Comparison of ENCODE assay signal across 15 cellular contexts in the genomic region with DNA sequence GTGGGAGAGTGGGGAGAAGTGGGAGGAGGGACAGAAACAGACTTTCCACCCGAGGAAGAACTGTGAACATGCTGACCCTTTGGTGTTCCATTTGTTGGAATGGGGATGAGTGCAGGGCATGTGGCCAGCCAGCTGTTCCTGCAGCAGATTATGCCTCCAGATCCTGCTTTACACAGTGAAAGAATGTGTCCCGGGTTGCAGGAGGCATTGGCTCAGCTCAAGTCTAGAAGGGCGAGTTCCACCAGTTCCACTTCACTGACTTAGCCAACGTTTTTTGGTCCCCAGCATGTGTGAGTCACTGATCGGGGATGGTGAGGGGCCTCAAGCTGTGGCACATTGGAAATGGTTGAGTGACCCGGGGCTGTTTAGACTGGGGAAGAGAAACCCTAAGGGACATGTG.
DNase-seq lines count a peak whose midpoint lies in the region; ATAC-seq, FAIRE-seq and TF ChIP-seq lines count a peak whose summit lies in the region.
"Had no signal": no experiment of that assay in that cellular context is flagged by ENCODE, and none has a peak within 500 bp of the region (broad histone marks: within the 10 kb centered on the region; RNA-seq: fewer than 3 reads in every experiment).

No MANE protein-coding gene starts in this region.

- no peak for FAIRE-seq in HepG2 (lab: Jason Lieb, UNC)

- H3K79me2 ChIP-seq in HepG2 (ENCODE audit: insufficient read depth, low read length) (no peaks in the 10 kb centered on the region), OCI-LY7 (ENCODE audit: insufficient read depth, low read depth, low read length) (no peaks in the 10 kb centered on the region)

- CTCF ChIA-PET in HepG2 (lab: Yijun Ruan, JAX; ENCODE audit: low intra/inter-chr PET ratio, low total read pairs) (no interaction called here), OCI-LY7 (lab: Charles Lee; ENCODE audit: unreplicated experiment) (no interaction called here)

- H3K4me3 ChIP-seq in liver (ENCODE audit: low read depth in 1 of 3, low read length in 3 of 3) (no peak overlapping the region), HepG2 (replicated peaks in 1 of 3; ENCODE audit: insufficient read depth in 1 of 3, low read depth in 2 of 3, low read length in 3 of 3) (no peak overlapping the region), OCI-LY7 (ENCODE audit: low read depth, low read length, poor library complexity, severe bottlenecking) (peak overlapping the region; percentile 26), kidney epithelial cell (ENCODE audit: low read depth, low read length) (no peak overlapping the region), aorta (ENCODE audit: low read length in 2 of 2) (no peak overlapping the region)
- H3K4me3 ChIP-seq: adrenal gland, dorsolateral prefrontal cortex, SJSA1 had no signal

- WGBS in liver: 65% methylated on average over 6 of the region's 6 CpGs
- 0% methylated on average over 6 of the region's 6 CpGs for WGBS in HepG2 (ENCODE audit: low lambda C conversion rate)
- WGBS in aorta, 2 donors: 8 to 13% methylated on average over 6 of the region's 6 CpGs

- no peak overlapping the region for H3K4me2 ChIP-seq in HepG2 (ENCODE audit: low read depth, low read length)
- H3K4me2 ChIP-seq in OCI-LY7 (ENCODE audit: low read length): peak overlapping the region; percentile 58

- intact Hi-C loops in HepG2 (cut with micrococcal nuclease; ENCODE audit: unreplicated experiment) (no loop called here), OCI-LY7 (cut with micrococcal nuclease; ENCODE audit: unreplicated experiment) (no loop called here), aorta (cut with DNase I) (no loop called here)

- H2AFZ ChIP-seq in HepG2 (ENCODE audit: low read length): no peak overlapping the region
- H2AFZ ChIP-seq in OCI-LY7 (ENCODE audit: low read length): peak overlapping the region; percentile 57; the same call in 1 of the 2 replicates

- no peaks in the 10 kb centered on the region for H4K20me1 ChIP-seq in HepG2 (ENCODE audit: insufficient read depth, low read length)
- H4K20me1 ChIP-seq in OCI-LY7 (ENCODE audit: insufficient read depth, low read length): no peaks in the 10 kb centered on the region

- H3K27me3 ChIP-seq in liver (ENCODE audit: control insufficient read depth in 4 of 4, insufficient read depth in 4 of 4, low read length in 3 of 4) (peaks cover 0 to 2% (median 0%) of the 10 kb centered on the region in 4 donors), HepG2 (ENCODE audit: control insufficient read depth in 1 of 2, insufficient read depth in 2 of 2, low read length in 2 of 2) (peaks cover 0 to 14% of the 10 kb centered on the region in 2 experiments; a peak in 2 of 5 replicates), kidney epithelial cell (ENCODE audit: control insufficient read depth, insufficient read depth, low read length) (no peaks in the 10 kb centered on the region), aorta (ENCODE audit: control insufficient read depth in 1 of 2, insufficient read depth in 2 of 2, low read length in 1 of 2) (no peaks in the 10 kb centered on the region)
- H3K27me3 ChIP-seq: adrenal gland, dorsolateral prefrontal cortex, SJSA1 had no signal

- in situ Hi-C loops in HepG2 (cut with HindIII; ENCODE audit: extremely low pct_ligation_motif_present, low pct_unique_long_range_greater_than_20kb): no loop called here

- TF ChIP-seq CTCF in liver (IDR thresholded peaks at IDR 0.05; ENCODE audit: low read depth, low read length, missing input control) (no peak), HepG2 (CRISPR knock-in tag; IDR thresholded peaks at IDR 0.05) (no peak), OCI-LY7 (conservative IDR thresholded peaks at IDR 0.05; ENCODE audit: low read length) (no peak), kidney epithelial cell (IDR thresholded peaks at IDR 0.05; ENCODE audit: insufficient read depth, low read length, poor library complexity, severe bottlenecking) (no peak)

- BruUV-seq in HepG2 (replicated peaks; lab: Mats Ljungman, UMichigan): no TSS peak
- BruUV-seq in OCI-LY7 (replicated peaks; lab: Mats Ljungman, UMichigan): no TSS peak

- TF ChIP-seq EP300 in HepG2 (IDR thresholded peaks at IDR 0.05; ENCODE audit: low read depth in 2 of 2, low read length in 2 of 2) (no peak), HepG2 (CRISPR knock-in tag; IDR thresholded peaks at IDR 0.05; ENCODE audit: borderline replicate concordance) (no peak)

- no peaks in the 10 kb centered on the region for H3K36me3 ChIP-seq in liver (ENCODE audit: control insufficient read depth in 4 of 4, insufficient read depth in 3 of 4, low read depth in 1 of 4, low read length in 3 of 4)
- no peaks in the 10 kb centered on the region for H3K36me3 ChIP-seq in HepG2 (replicated peaks in 1 of 2; ENCODE audit: control insufficient read depth in 1 of 2, insufficient read depth in 2 of 2, low read length in 2 of 2)
- H3K36me3 ChIP-seq in OCI-LY7 (ENCODE audit: insufficient read depth, low read length): no peaks in the 10 kb centered on the region
- H3K36me3 ChIP-seq in kidney epithelial cell (ENCODE audit: control insufficient read depth, insufficient read depth, low read length): no peaks in the 10 kb centered on the region
- H3K36me3 ChIP-seq in aorta (ENCODE audit: control insufficient read depth in 1 of 2, insufficient read depth in 2 of 2, low read length in 1 of 2): peaks cover 4 to 7% of the 10 kb centered on the region in 2 donors
- H3K36me3 ChIP-seq: adrenal gland, SJSA1 had no signal

- POLR2A ChIA-PET in HepG2 (lab: Yijun Ruan, JAX): no interaction called here
- POLR2A ChIA-PET in OCI-LY7 (lab: Charles Lee): no interaction called here

- TF ChIP-seq RAD21 in liver (IDR thresholded peaks at IDR 0.05) (no peak), HepG2 (CRISPR knock-in tag; IDR thresholded peaks at IDR 0.05) (no peak)

- DNase-seq in HepG2 (ENCODE audit: low spot score) (no peak), OCI-LY7 (ENCODE audit: low spot score) (peak; percentile 70), kidney epithelial cell (ENCODE audit: low read depth) (peak; percentile 72), aorta (no peak), NCI-H187 treated with DMSO at 0.1 percent for 48 hours (lab: John Stamatoyannopoulos, UW) (no peak), NCI-H1092 (lab: John Stamatoyannopoulos, UW) (no peak)
- DNase-seq: activated T-cell treated with anti-CD3 and anti-CD28 coated beads, Interleukin-2, amount 50 U/mL, for 24 hours; dorsolateral prefrontal cortex; NCI-H1436 treated with DMSO at 0.1 percent for 48 hours; NCI-H748 treated with DMSO at 0.1 percent for 48 hours; WERI-Rb-1 had no signal

- ATAC-seq in HepG2: no peak
- ATAC-seq in aorta (ENCODE audit: low FRiP score): peak; percentile 30
- no peak for ATAC-seq in GM21526 (IDR thresholded peaks at IDR 0.05; ENCODE audit: low FRiP score, unreplicated experiment)

- H3K9me3 ChIP-seq in liver (ENCODE audit: control insufficient read depth in 4 of 4, low read length in 3 of 4): no peaks in the 10 kb centered on the region
- H3K9me3 ChIP-seq in HepG2 (ENCODE audit: low read length): no peaks in the 10 kb centered on the region
- no peaks in the 10 kb centered on the region for H3K9me3 ChIP-seq in OCI-LY7 (ENCODE audit: low read length)
- H3K9me3 ChIP-seq in aorta (ENCODE audit: control insufficient read depth, low read length): no peaks in the 10 kb centered on the region
- H3K9me3 ChIP-seq: adrenal gland, SJSA1 had no signal

- no peak for TF ChIP-seq POLR2A in HepG2 (IDR thresholded peaks at IDR 0.05; ENCODE audit: insufficient read depth in 1 of 2, low read depth in 2 of 2, low read length in 2 of 2)

- H3K4me1 ChIP-seq in liver (ENCODE audit: control insufficient read depth in 4 of 4, insufficient read depth in 4 of 4, low read length in 3 of 4) (no peaks in the 10 kb centered on the region), HepG2 (ENCODE audit: insufficient read depth, low read length) (no peaks in the 10 kb centered on the region), OCI-LY7 (ENCODE audit: insufficient read depth, low read length, poor library complexity, severe bottlenecking) (peaks cover 47% of the 10 kb centered on the region), aorta (ENCODE audit: control insufficient read depth in 1 of 2, insufficient read depth in 2 of 2, low read length in 2 of 2) (peaks cover 3 to 14% of the 10 kb centered on the region in 2 donors)

- H3K9me2 ChIP-seq in OCI-LY7 (ENCODE audit: insufficient read depth, low read length): no peaks in the 10 kb centered on the region

- no peak overlapping the region for H3K27ac ChIP-seq in liver (ENCODE audit: low read depth in 1 of 2, low read length in 2 of 2)
- no peak overlapping the region for H3K27ac ChIP-seq in HepG2 (ENCODE audit: extremely low read length, insufficient read depth, low read length)
- peak overlapping the region; percentile 49 for H3K27ac ChIP-seq in OCI-LY7 (ENCODE audit: low read depth, low read length, poor library complexity, severe bottlenecking)
- peak overlapping the region in 1 of 2 donors; percentile 70 for H3K27ac ChIP-seq in aorta (ENCODE audit: low read depth in 1 of 2, low read length in 2 of 2)
- H3K27ac ChIP-seq: SJSA1, WERI-Rb-1 had no signal

- H3K9ac ChIP-seq in liver (ENCODE audit: low read depth in 1 of 2, low read length in 2 of 2) (no peak overlapping the region), HepG2 (ENCODE audit: insufficient read depth, low read depth, low read length) (no peak overlapping the region)

TF ChIP-seq in liver, 16 proteins besides CTCF, POLR2A, EP300 and RAD21:
- no peak for TF ChIP-seq JUND (IDR thresholded peaks at IDR 0.05)
- peak; percentile 29 for TF ChIP-seq NR2F2 (IDR thresholded peaks at IDR 0.05)

TF ChIP-seq in HepG2, 621 proteins besides CTCF, POLR2A, EP300 and RAD21:
- no peak for TF ChIP-seq CHD2 (IDR thresholded peaks at IDR 0.05; ENCODE audit: low read depth, low read length)
- TF ChIP-seq ZNF598 (CRISPR knock-in tag; IDR thresholded peaks at IDR 0.05; ENCODE audit: borderline replicate concordance): no peak
- no peak for TF ChIP-seq ZNF225 (CRISPR knock-in tag; IDR thresholded peaks at IDR 0.05)

Comparison
In these comparisons a context has a peak if more than half of its experiments do, and no peak if none do; other contexts are left out.
1. DNase-seq: peak in OCI-LY7 (single experiment) and kidney epithelial cell (single experiment); none in HepG2 (single experiment), aorta (0 of 2), NCI-H187 treated with DMSO at 0.1 percent for 48 hours (single experiment) and NCI-H1092 (single experiment).